ENCODE assay signal across 9 cellular contexts in the genomic region with DNA sequence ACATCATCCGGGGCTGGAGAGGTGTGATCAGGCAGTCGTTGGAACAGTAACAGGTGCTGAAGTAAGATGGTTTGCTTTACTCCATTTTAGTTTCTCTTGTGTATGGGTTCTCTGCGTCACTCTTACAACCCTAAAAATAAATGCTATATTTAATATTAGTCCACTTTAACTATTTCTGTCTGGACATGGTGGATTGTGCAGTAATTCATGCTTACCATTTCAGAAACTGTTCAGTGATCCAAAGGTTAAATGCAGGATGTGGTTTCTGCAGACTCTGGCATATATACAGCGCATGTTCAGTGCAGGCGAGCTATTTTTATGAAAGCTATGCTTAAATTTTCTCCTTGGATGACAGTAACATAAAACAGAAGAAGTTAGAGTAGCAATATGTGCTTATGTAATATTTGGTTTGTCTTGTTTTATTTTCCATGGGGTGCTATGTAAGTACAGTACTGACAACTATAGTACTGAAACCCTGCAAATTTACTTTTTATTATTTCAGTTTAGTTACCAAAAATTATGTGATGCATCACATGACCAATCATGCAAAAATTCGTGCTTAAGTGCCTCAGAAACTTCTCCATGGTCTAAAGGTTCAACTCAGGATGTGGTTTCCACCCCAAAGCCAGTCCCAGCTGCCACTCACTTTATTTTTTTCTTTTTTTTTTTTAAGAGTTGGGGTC. TPM values are rescaled to one million over a fixed set of nuclear protein-coding genes. Genes with fewer than 3 reads are reported as not detected.
A peak's percentile ranks its signal among the peaks of the same experiment; 100 is the strongest.
DNase-seq lines count a peak whose midpoint lies in the region; ATAC-seq lines count a peak whose summit lies in the region.
"Had no signal": no experiment of that assay in that cellular context is flagged by ENCODE, and none has a peak within 500 bp of the region (broad histone marks: within the 10 kb centered on the region; RNA-seq: fewer than 3 reads in every experiment).

No MANE protein-coding gene starts in this region.

- H3K9me3 Mint-ChIP-seq in activated CD8-positive, alpha-beta memory T cell treated with anti-CD3 and anti-CD28 coated beads, Interleukin-2, amount 10 ng/mL, durations not matched to agents 7 days and 5 days (ENCODE audit: low read depth): peaks cover 7% of the 10 kb centered on the region
- H3K9me3 Mint-ChIP-seq in memory B cell: peaks cover 3% of the 10 kb centered on the region

- H3K27ac Mint-ChIP-seq in activated CD8-positive, alpha-beta memory T cell treated with anti-CD3 and anti-CD28 coated beads, Interleukin-2, amount 10 ng/mL, durations not matched to agents 7 days and 5 days: peak overlapping the region; percentile 91
- no peak overlapping the region for H3K27ac Mint-ChIP-seq in memory B cell

- peak; percentile 55 for DNase-seq in activated CD8-positive, alpha-beta memory T cell treated with anti-CD3 and anti-CD28 coated beads, Interleukin-2, amount 10 ng/mL, durations not matched to agents 7 days and 5 days
- no peak for DNase-seq in activated CD8-positive, alpha-beta memory T cell treated with anti-CD3 and anti-CD28 coated beads, Interleukin-2, amount 50 U/mL, for 48 hours
- DNase-seq in RPMI8226: peak; percentile 72
- DNase-seq in memory B cell (ENCODE audit: low spot score in 2 of 2): peak in 1 of 2 donors; percentile 27
- no peak for DNase-seq in NCI-H2107 treated with DMSO at 0.1 percent for 48 hours (lab: John Stamatoyannopoulos, UW; ENCODE audit: unreplicated experiment)
- no peak for DNase-seq in HK-2 (ENCODE audit: unreplicated experiment)
- no peak for DNase-seq in NCI-H1417 (lab: John Stamatoyannopoulos, UW)

- CTCF ChIA-PET in activated CD8-positive, alpha-beta memory T cell treated with anti-CD3 and anti-CD28 coated beads, Interleukin-2, amount 10 ng/mL, durations not matched to agents 7 days and 5 days (lab: Charles Lee): interaction anchor here (1.2 to 5.5 kb wide), 2 partner anchors 12 to 172 kb away, joined by 3 to 87 read pairs; no protein-coding TSS in a partner anchor

- H3K4me1 Mint-ChIP-seq in activated CD8-positive, alpha-beta memory T cell treated with anti-CD3 and anti-CD28 coated beads, Interleukin-2, amount 10 ng/mL, durations not matched to agents 7 days and 5 days: peaks cover 36% of the 10 kb centered on the region
- H3K4me1 Mint-ChIP-seq in memory B cell: peaks cover 34% of the 10 kb centered on the region

- peaks cover 8% of the 10 kb centered on the region for H3K27me3 Mint-ChIP-seq in activated CD8-positive, alpha-beta memory T cell treated with anti-CD3 and anti-CD28 coated beads, Interleukin-2, amount 10 ng/mL, durations not matched to agents 7 days and 5 days
- peaks cover 3% of the 10 kb centered on the region for H3K27me3 Mint-ChIP-seq in memory B cell

- peaks cover 10% of the 10 kb centered on the region for H3K36me3 Mint-ChIP-seq in activated CD8-positive, alpha-beta memory T cell treated with anti-CD3 and anti-CD28 coated beads, Interleukin-2, amount 10 ng/mL, durations not matched to agents 7 days and 5 days
- H3K36me3 Mint-ChIP-seq in memory B cell: no peaks in the 10 kb centered on the region

- peak; percentile 68 for ATAC-seq in activated CD8-positive, alpha-beta memory T cell treated with anti-CD3 and anti-CD28 coated beads, Interleukin-2, amount 10 ng/mL, durations not matched to agents 7 days and 5 days
- ATAC-seq in HG02938 (IDR thresholded peaks at IDR 0.05; ENCODE audit: unreplicated experiment) (peak; percentile 81), memory B cell (ENCODE audit: low read depth) (peak; percentile 81)

- peak overlapping the region; percentile 22 for H3K4me3 Mint-ChIP-seq in activated CD8-positive, alpha-beta memory T cell treated with anti-CD3 and anti-CD28 coated beads, Interleukin-2, amount 10 ng/mL, durations not matched to agents 7 days and 5 days
- peak overlapping the region; percentile 34 for H3K4me3 Mint-ChIP-seq in memory B cell

RNA-seq across cellular contexts. Expression of a gene that starts 46.6 kb away (rescaled TPM):
- total RNA-seq in activated CD8-positive, alpha-beta memory T cell treated with anti-CD3 and anti-CD28 coated beads, Interleukin-2, amount 10 ng/mL, durations not matched to agents 7 days and 5 days: not detected
- total RNA-seq: lung microvascular endothelial cell had no signal

Comparison
In these comparisons a context has a peak if more than half of its experiments do, and no peak if none do; other contexts are left out.
1. DNase-seq: peak in activated CD8-positive, alpha-beta memory T cell treated with anti-CD3 and anti-CD28 coated beads, Interleukin-2, amount 10 ng/mL, durations not matched to agents 7 days and 5 days (single experiment) and RPMI8226 (single experiment); none in activated CD8-positive, alpha-beta memory T cell treated with anti-CD3 and anti-CD28 coated beads, Interleukin-2, amount 50 U/mL, for 48 hours (single experiment), NCI-H2107 treated with DMSO at 0.1 percent for 48 hours (single experiment), HK-2 (single experiment) and NCI-H1417 (0 of 3).
2. Peak in every context shown above with its lines, with median percentiles within 50 percentile points of each other: ATAC-seq.